8 cellular contexts compared by ENCODE assay signal in the genomic region with DNA sequence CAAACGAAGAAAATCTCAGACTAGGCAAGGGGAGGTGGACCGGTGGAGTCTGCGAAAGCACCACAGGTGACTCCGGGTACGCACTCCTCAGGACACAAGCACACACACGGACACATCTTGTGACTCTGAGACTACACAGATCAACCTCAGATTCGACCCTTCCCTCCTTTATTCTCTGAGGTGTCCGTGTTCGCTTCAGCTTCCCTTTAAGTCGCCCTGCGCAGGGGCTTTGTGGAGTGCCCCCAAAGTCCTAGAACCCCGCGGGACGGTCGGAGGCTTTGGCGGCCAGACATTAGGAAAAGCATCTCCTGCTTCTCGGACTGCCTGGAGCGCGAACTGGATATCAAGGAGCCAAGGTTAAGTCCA. TPM values are rescaled to one million over a fixed set of nuclear protein-coding genes. Genes with fewer than 3 reads are reported as not detected.
DNase-seq lines count a peak whose midpoint lies in the region; FAIRE-seq and TF ChIP-seq lines count a peak whose summit lies in the region.

No MANE protein-coding gene starts in this region.

- H3K27me3 Mint-ChIP-seq in activated CD4-positive, alpha-beta memory T cell treated with anti-CD3 and anti-CD28 coated beads for 36 hours: peaks cover 40% of the 10 kb centered on the region
- H3K27me3 Mint-ChIP-seq in activated CD4-positive, alpha-beta memory T cell treated with anti-CD3 and anti-CD28 coated beads, Interleukin-2, amount 10 ng/mL, durations not matched to agents 7 days and 5 days: peaks cover 55% of the 10 kb centered on the region
- H3K27me3 Mint-ChIP-seq in brain: peaks cover 70% of the 10 kb centered on the region
- H3K27me3 Mint-ChIP-seq in CD4-positive, alpha-beta memory T cell: peaks cover 27 to 34% of the 10 kb centered on the region in 2 donors

- no peak overlapping the region for H3K27ac Mint-ChIP-seq in activated CD4-positive, alpha-beta memory T cell treated with anti-CD3 and anti-CD28 coated beads for 36 hours
- H3K27ac Mint-ChIP-seq in activated CD4-positive, alpha-beta memory T cell treated with anti-CD3 and anti-CD28 coated beads, Interleukin-2, amount 10 ng/mL, durations not matched to agents 7 days and 5 days: no peak overlapping the region
- H3K27ac Mint-ChIP-seq in brain: no peak overlapping the region
- H3K27ac Mint-ChIP-seq in CD4-positive, alpha-beta memory T cell: no peak overlapping the region

- DNase-seq in activated CD4-positive, alpha-beta memory T cell treated with anti-CD3 and anti-CD28 coated beads for 36 hours: no peak
- DNase-seq in activated CD4-positive, alpha-beta memory T cell treated with anti-CD3 and anti-CD28 coated beads, Interleukin-2, amount 10 ng/mL, durations not matched to agents 7 days and 5 days: no peak
- no peak for DNase-seq in tibial artery
- no peak for DNase-seq in GM12892 (ENCODE audit: insufficient read length)
- DNase-seq in stimulated activated CD4-positive, alpha-beta T cell treated with anti-CD3 and anti-CD28 coated beads, Interleukin-12 subunit alpha, Interleukin-12 subunit beta, amount 100 ng/mL, for 4 hours: no peak
- no peak for DNase-seq in CD4-positive, alpha-beta memory T cell

- H3K36me3 ChIP-seq in mesodermal cell (ENCODE audit: control insufficient read depth, insufficient read depth, low read length) (no peaks in the 10 kb centered on the region), tibial artery (no peaks in the 10 kb centered on the region)
- H3K36me3 ChIP-seq in CD4-positive, alpha-beta memory T cell (ENCODE audit: insufficient read depth, low read length): no peaks in the 10 kb centered on the region

- no peaks in the 10 kb centered on the region for H3K36me3 Mint-ChIP-seq in activated CD4-positive, alpha-beta memory T cell treated with anti-CD3 and anti-CD28 coated beads for 36 hours
- H3K36me3 Mint-ChIP-seq in activated CD4-positive, alpha-beta memory T cell treated with anti-CD3 and anti-CD28 coated beads, Interleukin-2, amount 10 ng/mL, durations not matched to agents 7 days and 5 days (ENCODE audit: low read depth): no peaks in the 10 kb centered on the region
- no peaks in the 10 kb centered on the region for H3K36me3 Mint-ChIP-seq in brain
- no peaks in the 10 kb centered on the region for H3K36me3 Mint-ChIP-seq in CD4-positive, alpha-beta memory T cell

- H3K9me3 ChIP-seq in mesodermal cell (ENCODE audit: control insufficient read depth, low read length): no peaks in the 10 kb centered on the region
- no peaks in the 10 kb centered on the region for H3K9me3 ChIP-seq in tibial artery
- H3K9me3 ChIP-seq in CD4-positive, alpha-beta memory T cell (ENCODE audit: control insufficient read depth in 1 of 2, low read length in 2 of 2): no peaks in the 10 kb centered on the region

- H3K9me3 Mint-ChIP-seq in activated CD4-positive, alpha-beta memory T cell treated with anti-CD3 and anti-CD28 coated beads for 36 hours: no peaks in the 10 kb centered on the region
- no peaks in the 10 kb centered on the region for H3K9me3 Mint-ChIP-seq in activated CD4-positive, alpha-beta memory T cell treated with anti-CD3 and anti-CD28 coated beads, Interleukin-2, amount 10 ng/mL, durations not matched to agents 7 days and 5 days
- H3K9me3 Mint-ChIP-seq in brain: no peaks in the 10 kb centered on the region
- no peaks in the 10 kb centered on the region for H3K9me3 Mint-ChIP-seq in CD4-positive, alpha-beta memory T cell

- peak overlapping the region; percentile 26 for H3K4me3 ChIP-seq in mesodermal cell (ENCODE audit: extremely low read depth, insufficient read depth, low read length, poor library complexity, severe bottlenecking)
- peak overlapping the region; percentile 66 to 91 for H3K4me3 ChIP-seq in tibial artery
- H3K4me3 ChIP-seq in CD4-positive, alpha-beta memory T cell (ENCODE audit: low read length in 2 of 2): no peak overlapping the region

- no peak for FAIRE-seq in GM12892 (lab: Jason Lieb, UNC)

- no peak overlapping the region for H3K27ac ChIP-seq in mesodermal cell (ENCODE audit: low read depth, low read length, severe bottlenecking)
- peak overlapping the region; percentile 76 to 86 for H3K27ac ChIP-seq in tibial artery
- H3K27ac ChIP-seq in CD4-positive, alpha-beta memory T cell (ENCODE audit: low read depth, low read length): no peak overlapping the region

- H3K4me1 ChIP-seq in mesodermal cell (ENCODE audit: control insufficient read depth, insufficient read depth, low read length, poor library complexity, severe bottlenecking) (peaks cover 21% of the 10 kb centered on the region), tibial artery (peaks cover 0 to 55% (median 35%) of the 10 kb centered on the region in 4 donors)
- peaks cover 9% of the 10 kb centered on the region for H3K4me1 ChIP-seq in CD4-positive, alpha-beta memory T cell (ENCODE audit: insufficient read depth, low read length)

- peak overlapping the region; percentile 25 for H3K4me3 Mint-ChIP-seq in activated CD4-positive, alpha-beta memory T cell treated with anti-CD3 and anti-CD28 coated beads for 36 hours
- no peak overlapping the region for H3K4me3 Mint-ChIP-seq in activated CD4-positive, alpha-beta memory T cell treated with anti-CD3 and anti-CD28 coated beads, Interleukin-2, amount 10 ng/mL, durations not matched to agents 7 days and 5 days
- H3K4me3 Mint-ChIP-seq in brain: peak overlapping the region; percentile 79 to 89 (median 84)
- no peak overlapping the region for H3K4me3 Mint-ChIP-seq in CD4-positive, alpha-beta memory T cell

- WGBS in mesodermal cell (ENCODE audit: insufficient coverage in 2 of 2), 2 experiments: 4% methylated on average over 19 of the region's 19 CpGs

- peaks cover 8% of the 10 kb centered on the region for H3K4me1 Mint-ChIP-seq in activated CD4-positive, alpha-beta memory T cell treated with anti-CD3 and anti-CD28 coated beads for 36 hours (ENCODE audit: low read depth)
- H3K4me1 Mint-ChIP-seq in activated CD4-positive, alpha-beta memory T cell treated with anti-CD3 and anti-CD28 coated beads, Interleukin-2, amount 10 ng/mL, durations not matched to agents 7 days and 5 days: no peaks in the 10 kb centered on the region
- H3K4me1 Mint-ChIP-seq in brain: peaks cover 18% of the 10 kb centered on the region
- H3K4me1 Mint-ChIP-seq in CD4-positive, alpha-beta memory T cell: peaks cover 3 to 7% (median 4%) of the 10 kb centered on the region in 4 donors

- no peak for TF ChIP-seq POLR2A in GM12892 (IDR thresholded peaks at IDR 0.05; ENCODE audit: low read depth, low read length)

- TF ChIP-seq CTCF in brain (conservative IDR thresholded peaks at IDR 0.05) (no peak), tibial artery (IDR thresholded peaks at IDR 0.05) (no peak)

- CTCF ChIA-PET in activated CD4-positive, alpha-beta memory T cell treated with anti-CD3 and anti-CD28 coated beads for 36 hours (lab: Charles Lee): no interaction called here
- CTCF ChIA-PET in activated CD4-positive, alpha-beta memory T cell treated with anti-CD3 and anti-CD28 coated beads, Interleukin-2, amount 10 ng/mL, durations not matched to agents 7 days and 5 days (lab: Charles Lee): no interaction called here
- CTCF ChIA-PET in CD4-positive, alpha-beta memory T cell (lab: Charles Lee; ENCODE audit: partially characterized antibody): no interaction called here

- intact Hi-C loops in activated CD4-positive, alpha-beta memory T cell treated with anti-CD3 and anti-CD28 coated beads for 36 hours (cut with micrococcal nuclease): loop anchor here (5.0 kb wide), 1 partner anchor 181 kb away; a partner anchor contains a TSS
- intact Hi-C loops in tibial artery (cut with DNase I; ENCODE audit: low total_unique reads): loop anchor here (5.0 to 10.0 kb wide), 2 partner anchors 84 to 614 kb away; no protein-coding TSS in a partner anchor
- intact Hi-C loops in CD4-positive, alpha-beta memory T cell (cut with micrococcal nuclease): no loop called here

- POLR2A ChIA-PET in activated CD4-positive, alpha-beta memory T cell treated with anti-CD3 and anti-CD28 coated beads for 36 hours (lab: Charles Lee): no interaction called here
- POLR2A ChIA-PET in activated CD4-positive, alpha-beta memory T cell treated with anti-CD3 and anti-CD28 coated beads, Interleukin-2, amount 10 ng/mL, durations not matched to agents 7 days and 5 days (lab: Charles Lee): no interaction called here
- POLR2A ChIA-PET in CD4-positive, alpha-beta memory T cell (lab: Charles Lee; ENCODE audit: partially characterized antibody): no interaction called here

- H3K27me3 ChIP-seq in tibial artery: no peaks in the 10 kb centered on the region
- peaks cover 20% of the 10 kb centered on the region for H3K27me3 ChIP-seq in CD4-positive, alpha-beta memory T cell (ENCODE audit: insufficient read depth, low read length)

RNA-seq across cellular contexts. Expression of a gene that starts 0.8 kb away (rescaled TPM):
- under 1 TPM; 0.12 to 0.39 TPM for total RNA-seq in activated CD4-positive, alpha-beta memory T cell treated with anti-CD3 and anti-CD28 coated beads for 36 hours
- total RNA-seq in activated CD4-positive, alpha-beta memory T cell treated with anti-CD3 and anti-CD28 coated beads, Interleukin-2, amount 10 ng/mL, durations not matched to agents 7 days and 5 days: under 1 TPM; 0.13 to 0.58 TPM
- 3.8 TPM for polyA plus RNA-seq in brain (ENCODE audit: insufficient read depth, low read depth, low replicate concordance)
- polyA plus RNA-seq in mesodermal cell (2013, experiment 1 of 2): 0.81 TPM
- 0.91 TPM for polyA plus RNA-seq in mesodermal cell (2013, experiment 2 of 2)
- 0.91 TPM for polyA plus RNA-seq in GM12892 (2012; ENCODE audit: missing spikeins)
- under 1 TPM in 1 of 2 experiments, not detected in 1; 0.75 TPM for total RNA-seq in CD4-positive, alpha-beta memory T cell
- polyA plus RNA-seq in CD4-positive, alpha-beta memory T cell: not detected

Comparison
In these comparisons a context has a peak if more than half of its experiments do, and no peak if none do; other contexts are left out.
1. H3K4me3 Mint-ChIP-seq: peak in activated CD4-positive, alpha-beta memory T cell treated with anti-CD3 and anti-CD28 coated beads for 36 hours (single experiment) and brain (5 of 5); none in activated CD4-positive, alpha-beta memory T cell treated with anti-CD3 and anti-CD28 coated beads, Interleukin-2, amount 10 ng/mL, durations not matched to agents 7 days and 5 days (single experiment) and CD4-positive, alpha-beta memory T cell (0 of 8).
2. H3K27ac ChIP-seq: peak in tibial artery (2 of 2); none in mesodermal cell (single experiment) and CD4-positive, alpha-beta memory T cell (single experiment).
3. H3K4me3 ChIP-seq: peak in mesodermal cell (single experiment) and tibial artery (2 of 2); none in CD4-positive, alpha-beta memory T cell (0 of 2).